Comparison of ENCODE assay signal across 13 cellular contexts in the genomic region with DNA sequence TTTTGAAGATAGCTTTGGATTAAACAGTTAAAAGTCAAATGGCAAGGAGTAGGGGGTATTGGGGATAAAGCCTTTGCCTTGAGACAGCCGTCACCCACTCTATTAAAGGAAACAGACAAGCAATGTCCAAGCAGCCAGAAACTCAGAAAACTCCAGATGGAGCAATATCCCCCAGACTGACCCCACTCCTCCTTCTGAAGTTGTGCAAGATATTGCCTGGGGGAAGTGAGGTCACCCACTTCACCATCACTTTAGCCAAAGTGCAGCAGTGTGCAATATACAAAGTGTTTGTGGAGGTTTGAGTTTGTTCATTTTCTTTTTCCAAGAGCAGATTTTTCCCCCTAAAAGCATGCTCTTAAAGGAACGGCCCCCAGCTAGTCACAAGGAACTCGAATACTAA.
DNase-seq lines count a peak whose midpoint lies in the region; ATAC-seq lines count a peak whose summit lies in the region.
"Had no signal": no experiment of that assay in that cellular context is flagged by ENCODE, and none has a peak within 500 bp of the region (broad histone marks: within the 10 kb centered on the region; RNA-seq: fewer than 3 reads in every experiment).

No MANE protein-coding gene starts in this region.

- H3K79me1 ChIP-seq in trophoblast cell (ENCODE audit: low read length), result peaks cover 2% of the 10 kb centered on the region

- no peak overlapping the region for H2AK5ac ChIP-seq in trophoblast cell (ENCODE audit: low read length)

- no peak overlapping the region for H2BK120ac ChIP-seq in trophoblast cell (ENCODE audit: insufficient read depth, low read length, poor library complexity)

- WGBS in trophoblast cell (ENCODE audit: extremely low coverage, insufficient coverage, insufficient read length), result no CpG with 5 or more reads among the region's 3 CpGs

- no peaks in the 10 kb centered on the region for H3K36me3 ChIP-seq in trophoblast cell (ENCODE audit: control insufficient read depth in 1 of 2, insufficient read depth in 2 of 2, low read length in 2 of 2)
- H3K36me3 ChIP-seq: tibial nerve had no signal

- no peaks in the 10 kb centered on the region for H3K27me3 ChIP-seq in trophoblast cell (ENCODE audit: insufficient read depth, low read length)
- H3K27me3 ChIP-seq: tibial nerve had no signal

- no peak overlapping the region for H4K8ac ChIP-seq in trophoblast cell (ENCODE audit: low read depth, low read length)

- no peak overlapping the region for H3K18ac ChIP-seq in trophoblast cell (ENCODE audit: low read length)

- H2BK5ac ChIP-seq in trophoblast cell (ENCODE audit: low read depth, low read length, poor library complexity), result no peak overlapping the region

- no peak overlapping the region for H4K12ac ChIP-seq in trophoblast cell (ENCODE audit: low read depth, low read length)

- DNase-seq in EL (peak; percentile 82), RPMI7951 (ENCODE audit: low read depth) (peak; percentile 87), Right ventricle myocardium superior (no peak), trophoblast cell (peak; percentile 76 to 88), posterior vena cava (ENCODE audit: low spot score) (no peak), DMS53 treated with DMSO at 0.1 percent for 48 hours (lab: John Stamatoyannopoulos, UW; ENCODE audit: unreplicated experiment) (no peak)
- no peak for DNase-seq in stimulated activated CD4-positive, alpha-beta T cell treated with anti-CD3 and anti-CD28 coated beads, Interleukin-2, amount 100 ng/mL, for 24 hours
- DNase-seq: activated CD4-positive, alpha-beta T cell treated with anti-CD3 and anti-CD28 coated beads, Interleukin-2, amount 10 ng/mL, durations not matched to agents 7 days and 5 days; CD4-positive, CD25-positive, alpha-beta regulatory T cell; NCI-H2171 treated with DMSO at 0.1 percent for 48 hours had no signal

- H2BK12ac ChIP-seq in trophoblast cell (ENCODE audit: low read length), result no peak overlapping the region

- H3K4ac ChIP-seq in trophoblast cell (ENCODE audit: low read depth, low read length), result no peak overlapping the region

- H3K9me3 ChIP-seq in trophoblast cell (ENCODE audit: insufficient read depth, low read depth, low read length), result peaks cover 3% of the 10 kb centered on the region

- H3K9ac ChIP-seq in trophoblast cell (ENCODE audit: low read length), result no peak overlapping the region

- H3K79me2 ChIP-seq in trophoblast cell (ENCODE audit: control insufficient read depth, insufficient read depth, low read length, poor library complexity), result no peaks in the 10 kb centered on the region

- H3K14ac ChIP-seq in trophoblast cell (ENCODE audit: low read length), result no peak overlapping the region

- H2AFZ ChIP-seq in trophoblast cell (ENCODE audit: insufficient read depth, low read length, poor library complexity), result no peak overlapping the region

- peak overlapping the region; percentile 63 for H4K91ac ChIP-seq in trophoblast cell (ENCODE audit: low read depth, low read length)

- H3K27ac ChIP-seq in trophoblast cell (ENCODE audit: low read depth, low read length), result peak overlapping the region; percentile 68

- intact Hi-C loops in Right ventricle myocardium superior (cut with DNase I) (no loop called here), posterior vena cava (cut with DNase I) (no loop called here)

- no peak overlapping the region for H3K4me2 ChIP-seq in trophoblast cell (ENCODE audit: low read length)

- ATAC-seq in Right ventricle myocardium superior (ENCODE audit: poor library complexity) (peak; percentile 81), GM21367 (IDR thresholded peaks at IDR 0.05; ENCODE audit: unreplicated experiment) (no peak)
- ATAC-seq: activated naive CD4-positive, alpha-beta T cell treated with anti-CD3 and anti-CD28 coated beads, Interleukin-2, amount 50 U/mL, for 72 hours had no signal

- H3K4me1 ChIP-seq in trophoblast cell (ENCODE audit: control insufficient read depth in 1 of 2, insufficient read depth in 2 of 2, low read length in 2 of 2), result peaks cover 3 to 6% of the 10 kb centered on the region in 2 experiments

- no peak overlapping the region for H3K23ac ChIP-seq in trophoblast cell (ENCODE audit: low read length)

- no peak overlapping the region for H3K4me3 ChIP-seq in trophoblast cell (ENCODE audit: low read depth, low read length)
- H3K4me3 ChIP-seq: tibial nerve had no signal

Comparison
In these comparisons a context has a peak if more than half of its experiments do, and no peak if none do; other contexts are left out.
1. DNase-seq: peak in EL (single experiment), RPMI7951 (single experiment) and trophoblast cell (2 of 2); none in Right ventricle myocardium superior (single experiment), posterior vena cava (single experiment), DMS53 treated with DMSO at 0.1 percent for 48 hours (single experiment) and stimulated activated CD4-positive, alpha-beta T cell treated with anti-CD3 and anti-CD28 coated beads, Interleukin-2, amount 100 ng/mL, for 24 hours (0 of 2).